Comparison of ENCODE assay signal across 17 cellular contexts in the genomic region with DNA sequence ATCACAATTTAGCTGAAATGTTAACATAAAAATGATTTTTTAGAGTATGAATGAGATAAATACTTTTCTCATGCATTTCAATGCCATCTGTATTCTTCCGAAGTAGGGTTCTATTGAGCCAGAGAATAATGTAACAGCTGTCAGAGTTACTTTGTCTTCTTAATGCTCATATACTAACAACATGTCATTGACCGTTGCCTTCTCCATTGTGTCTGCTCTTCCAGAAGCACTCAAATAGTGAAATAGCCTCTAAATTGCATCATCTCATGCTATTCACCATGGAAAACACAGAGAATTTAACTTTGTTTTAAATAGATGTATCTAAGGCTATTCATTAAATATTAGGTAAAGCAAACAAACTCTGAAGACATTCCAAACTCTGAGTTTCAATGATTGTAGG.
"Had no signal": no experiment of that assay in that cellular context is flagged by ENCODE, and none has a peak within 500 bp of the region (broad histone marks: within the 10 kb centered on the region; RNA-seq: fewer than 3 reads in every experiment).

No MANE protein-coding gene starts in this region.

- DNase-seq: activated CD4-positive, alpha-beta T cell treated with anti-CD3 and anti-CD28 coated beads for 1 hour; activated CD4-positive, alpha-beta T cell treated with anti-CD3 and anti-CD28 coated beads, Interleukin-2, amount 50 U/mL, for 48 hours; activated naive CD4-positive, alpha-beta T cell treated with anti-CD3 and anti-CD28 coated beads, Interleukin-2, amount 10 ng/mL, durations not matched to agents 7 days and 5 days; effector memory CD4-positive, alpha-beta T cell; foreskin keratinocyte; glutamatergic neuron; hypothalamus; kidney; mesenchymal stem cell; naive thymus-derived CD8-positive, alpha-beta T cell; nucleus accumbens; stimulated activated CD4-positive, alpha-beta T cell treated with anti-CD3 and anti-CD28 coated beads, Interleukin-2, amount 100 ng/mL, for 48 hours; substantia nigra had no signal

- H3K4me3 ChIP-seq: ascending aorta, tibial nerve had no signal

- H3K36me3 ChIP-seq: ascending aorta, tibial nerve had no signal

- H3K27ac ChIP-seq: ascending aorta, foreskin keratinocyte, tibial nerve, VCaP had no signal

- H3K27me3 ChIP-seq: ascending aorta, foreskin keratinocyte, tibial nerve had no signal

- ATAC-seq: foreskin keratinocyte; naive thymus-derived CD8-positive, alpha-beta T cell; stimulated activated memory B cell treated with anti-CD40 and anti-IgM and Interleukin-4, amounts not matched to agents 10 μg/mL and 1 μg/mL and 100 μg/mL, for 72 hours had no signal
